In genomic region chrX:48737940-48738339, GRCh38 we compare ENCODE assay signal across 8 cellular contexts. TPM values are rescaled to one million over a fixed set of nuclear protein-coding genes. Genes with fewer than 3 reads are reported as not detected.
A peak's percentile ranks its signal among the peaks of the same experiment; 100 is the strongest.
DNase-seq lines count a peak whose midpoint lies in the region; ATAC-seq and TF ChIP-seq lines count a peak whose summit lies in the region.

No MANE protein-coding gene starts in this region.

- DNase-seq in activated CD4-positive, alpha-beta T cell treated with anti-CD3 and anti-CD28 coated beads, Interleukin-2, amount 10 ng/mL, durations not matched to agents 24 days and 14 days, result no peak
- no peak for DNase-seq in activated CD4-positive, alpha-beta T cell treated with anti-CD3 and anti-CD28 coated beads, Interleukin-2, amount 50 U/mL, for 1 hour
- DNase-seq in activated naive CD8-positive, alpha-beta T cell treated with anti-CD3 and anti-CD28 coated beads, Interleukin-2, amount 50 U/mL, for 24 hours, result no peak
- DNase-seq in thoracic aorta (ENCODE audit: low spot score) (no peak), cortex of kidney (lab: John Stamatoyannopoulos, UW) (no peak)
- no peak for DNase-seq in effector CD4-positive, alpha-beta T cell

- H3K27me3 ChIP-seq in layer of hippocampus (ENCODE audit: control insufficient read depth, insufficient read depth, low read length) (no peaks in the 10 kb centered on the region), thoracic aorta (replicated peaks; ENCODE audit: insufficient read depth) (no peaks in the 10 kb centered on the region)

- peak overlapping the region; percentile 89 for H3K27ac Mint-ChIP-seq in activated CD4-positive, alpha-beta T cell treated with anti-CD3 and anti-CD28 coated beads, Interleukin-2, amount 10 ng/mL, durations not matched to agents 24 days and 14 days
- peak overlapping the region; percentile 98 for H3K27ac Mint-ChIP-seq in activated naive CD8-positive, alpha-beta T cell treated with anti-CD3 and anti-CD28 coated beads, Interleukin-2, amount 50 U/mL, for 24 hours

- TF ChIP-seq CTCF in thoracic aorta (IDR thresholded peaks at IDR 0.05), result no peak

- H3K4me3 Mint-ChIP-seq in activated CD4-positive, alpha-beta T cell treated with anti-CD3 and anti-CD28 coated beads, Interleukin-2, amount 10 ng/mL, durations not matched to agents 24 days and 14 days, result peak overlapping the region; percentile 91
- peak overlapping the region; percentile 99 for H3K4me3 Mint-ChIP-seq in activated naive CD8-positive, alpha-beta T cell treated with anti-CD3 and anti-CD28 coated beads, Interleukin-2, amount 50 U/mL, for 24 hours

- peak overlapping the region; percentile 82 for H3K4me3 ChIP-seq in thoracic aorta

- intact Hi-C loops in activated CD4-positive, alpha-beta T cell treated with anti-CD3 and anti-CD28 coated beads, Interleukin-2, amount 10 ng/mL, durations not matched to agents 24 days and 14 days (cut with micrococcal nuclease), result loop anchor here (1.0 to 5.0 kb wide), 5 partner anchors 25 to 219 kb away; partner anchors contain the start of genes HDAC6, OTUD5, SUV39H1 and WAS

- no peaks in the 10 kb centered on the region for H3K36me3 Mint-ChIP-seq in activated CD4-positive, alpha-beta T cell treated with anti-CD3 and anti-CD28 coated beads, Interleukin-2, amount 10 ng/mL, durations not matched to agents 24 days and 14 days (ENCODE audit: low read depth)
- H3K36me3 Mint-ChIP-seq in activated naive CD8-positive, alpha-beta T cell treated with anti-CD3 and anti-CD28 coated beads, Interleukin-2, amount 50 U/mL, for 24 hours (ENCODE audit: low read depth), result no peaks in the 10 kb centered on the region

- no peaks in the 10 kb centered on the region for H3K36me3 ChIP-seq in thoracic aorta

- H3K27me3 Mint-ChIP-seq in activated CD4-positive, alpha-beta T cell treated with anti-CD3 and anti-CD28 coated beads, Interleukin-2, amount 10 ng/mL, durations not matched to agents 24 days and 14 days, result no peaks in the 10 kb centered on the region
- no peaks in the 10 kb centered on the region for H3K27me3 Mint-ChIP-seq in activated naive CD8-positive, alpha-beta T cell treated with anti-CD3 and anti-CD28 coated beads, Interleukin-2, amount 50 U/mL, for 24 hours

- H3K27ac ChIP-seq in layer of hippocampus (ENCODE audit: low read depth, low read length) (peak overlapping the region; percentile 89), thoracic aorta (peak overlapping the region; percentile 92 to 96)

- H3K4me1 ChIP-seq in thoracic aorta (ENCODE audit: control insufficient read depth in 1 of 2, low read depth in 2 of 2), result peaks cover 0 to 5% of the 10 kb centered on the region in 2 donors

- ATAC-seq in activated naive CD8-positive, alpha-beta T cell treated with anti-CD3 and anti-CD28 coated beads, Interleukin-2, amount 50 U/mL, for 24 hours, result no peak
- ATAC-seq in thoracic aorta (ENCODE audit: insufficient number of reproducible peaks, low FRiP score, low read depth) (no peak), HG02840 (IDR thresholded peaks at IDR 0.05; ENCODE audit: low FRiP score, unreplicated experiment) (no peak)

- H3K9me3 ChIP-seq in thoracic aorta, result no peaks in the 10 kb centered on the region

- H3K4me1 Mint-ChIP-seq in activated CD4-positive, alpha-beta T cell treated with anti-CD3 and anti-CD28 coated beads, Interleukin-2, amount 10 ng/mL, durations not matched to agents 24 days and 14 days, result peaks cover 12% of the 10 kb centered on the region
- peaks cover 20% of the 10 kb centered on the region for H3K4me1 Mint-ChIP-seq in activated naive CD8-positive, alpha-beta T cell treated with anti-CD3 and anti-CD28 coated beads, Interleukin-2, amount 50 U/mL, for 24 hours

- H3K9me3 Mint-ChIP-seq in activated CD4-positive, alpha-beta T cell treated with anti-CD3 and anti-CD28 coated beads, Interleukin-2, amount 10 ng/mL, durations not matched to agents 24 days and 14 days, result no peaks in the 10 kb centered on the region
- H3K9me3 Mint-ChIP-seq in activated naive CD8-positive, alpha-beta T cell treated with anti-CD3 and anti-CD28 coated beads, Interleukin-2, amount 50 U/mL, for 24 hours, result no peaks in the 10 kb centered on the region

RNA-seq across cellular contexts. Expression of gene GLOD5, which starts 23.6 kb away (rescaled TPM):
- not detected in 2 replicates for total RNA-seq in activated CD4-positive, alpha-beta T cell treated with anti-CD3 and anti-CD28 coated beads, Interleukin-2, amount 10 ng/mL, durations not matched to agents 24 days and 14 days
- not detected for total RNA-seq in thoracic aorta

RNA-seq across cellular contexts. Expression of gene SUV39H1, which starts 41.4 kb away (rescaled TPM):
- 27.6 and 32.2 TPM in 2 replicates for total RNA-seq in activated CD4-positive, alpha-beta T cell treated with anti-CD3 and anti-CD28 coated beads, Interleukin-2, amount 10 ng/mL, durations not matched to agents 24 days and 14 days
- 1 to 10 TPM; 3.5 to 4.4 TPM for total RNA-seq in thoracic aorta

RNA-seq across cellular contexts. Expression of gene GATA1, which starts 48.5 kb away (rescaled TPM):
- not detected in 2 replicates for total RNA-seq in activated CD4-positive, alpha-beta T cell treated with anti-CD3 and anti-CD28 coated beads, Interleukin-2, amount 10 ng/mL, durations not matched to agents 24 days and 14 days
- 1 to 10 TPM in 1 of 2 donors, not detected in 1; 1.4 TPM for total RNA-seq in thoracic aorta

RNA-seq across cellular contexts. Expression of gene WAS, which starts 54.3 kb away (rescaled TPM):
- total RNA-seq in activated CD4-positive, alpha-beta T cell treated with anti-CD3 and anti-CD28 coated beads, Interleukin-2, amount 10 ng/mL, durations not matched to agents 24 days and 14 days, result 99.0 and 104 TPM in 2 replicates
- total RNA-seq in thoracic aorta, result 1 to 10 TPM; 8.5 to 9.1 TPM
